In genomic region chr16:30394603-30395154, GRCh38 we compare ENCODE assay signal across 8 cellular contexts. TPM values are rescaled to one million over a fixed set of nuclear protein-coding genes. Genes with fewer than 3 reads are reported as not detected.
DNase-seq lines count a peak whose midpoint lies in the region; ATAC-seq and TF ChIP-seq lines count a peak whose summit lies in the region.

No MANE protein-coding gene starts in this region.

- H3K9ac ChIP-seq in HUES6 (ENCODE audit: low read length): peak overlapping the region; percentile 93

- H3K4me1 ChIP-seq in HUES6 (ENCODE audit: control insufficient read depth, insufficient read depth, low read length) (peaks cover 20% of the 10 kb centered on the region), thoracic aorta (ENCODE audit: control insufficient read depth in 1 of 2, low read depth in 2 of 2) (peaks cover 14 to 33% of the 10 kb centered on the region in 2 donors)

- peak overlapping the region; percentile 91 for H3K4me3 ChIP-seq in HUES6 (ENCODE audit: low read depth, low read length)
- peak overlapping the region; percentile 97 for H3K4me3 ChIP-seq in thoracic aorta

- H3K27ac Mint-ChIP-seq in brain: peak overlapping the region; percentile 95 to 100 (median 99)

- H3K9me3 ChIP-seq in HUES6 (ENCODE audit: control insufficient read depth, insufficient read depth, low read depth, low read length) (no peaks in the 10 kb centered on the region), thoracic aorta (no peaks in the 10 kb centered on the region)

- H3K27me3 ChIP-seq in HUES6 (ENCODE audit: control insufficient read depth, insufficient read depth, low read length): no peaks in the 10 kb centered on the region
- H3K27me3 ChIP-seq in layer of hippocampus (ENCODE audit: control insufficient read depth, insufficient read depth, low read length): no peaks in the 10 kb centered on the region
- H3K27me3 ChIP-seq in thoracic aorta (replicated peaks; ENCODE audit: insufficient read depth): no peaks in the 10 kb centered on the region

- H3K27ac ChIP-seq in HUES6 (ENCODE audit: low read depth, low read length): peak overlapping the region; percentile 97
- H3K27ac ChIP-seq in layer of hippocampus (ENCODE audit: low read depth, low read length): peak overlapping the region; percentile 62
- H3K27ac ChIP-seq in thoracic aorta: peak overlapping the region; percentile 67 to 79

- ATAC-seq in thoracic aorta (ENCODE audit: insufficient number of reproducible peaks, low FRiP score, low read depth): no peak
- no peak for ATAC-seq in GM21381 (IDR thresholded peaks at IDR 0.05; ENCODE audit: unreplicated experiment)
- no peak for ATAC-seq in GM19324 (IDR thresholded peaks at IDR 0.05; ENCODE audit: low FRiP score, unreplicated experiment)

- no peaks in the 10 kb centered on the region for H3K9me3 Mint-ChIP-seq in brain

- H3K27me3 Mint-ChIP-seq in brain: peaks cover 4% of the 10 kb centered on the region

- DNase-seq in AG08396 (ENCODE audit: low spot score): peak; percentile 51
- DNase-seq in thoracic aorta (ENCODE audit: low spot score): no peak
- DNase-seq in stimulated activated CD4-positive, alpha-beta T cell treated with anti-CD3 and anti-CD28 coated beads, Interleukin-2, amount 100 ng/mL, for 48 hours: no peak

- peak overlapping the region; percentile 83 to 92 (median 90) for H3K4me3 Mint-ChIP-seq in brain

- H3K36me3 Mint-ChIP-seq in brain: peaks cover 7% of the 10 kb centered on the region

- TF ChIP-seq CTCF in brain (conservative IDR thresholded peaks at IDR 0.05) (no peak), thoracic aorta (IDR thresholded peaks at IDR 0.05) (no peak)

- H3K4me1 Mint-ChIP-seq in brain: peaks cover 40% of the 10 kb centered on the region

- H3K36me3 ChIP-seq in HUES6 (ENCODE audit: control insufficient read depth, insufficient read depth, low read length): peaks cover 21% of the 10 kb centered on the region
- peaks cover 8% of the 10 kb centered on the region for H3K36me3 ChIP-seq in thoracic aorta

RNA-seq across cellular contexts. Expression of gene ZNF48, which starts 0.5 kb away (rescaled TPM):
- polyA plus RNA-seq in brain (ENCODE audit: insufficient read depth, low read depth, low replicate concordance): 34.3 TPM
- total RNA-seq in thoracic aorta: 10 to 100 TPM; 10.9 to 11.1 TPM

RNA-seq across cellular contexts. Expression of gene SEPTIN1, which starts 12.3 kb away (rescaled TPM):
- 4.8 TPM for polyA plus RNA-seq in brain (ENCODE audit: insufficient read depth, low read depth, low replicate concordance)
- total RNA-seq in thoracic aorta: 1 to 10 TPM; 3.0 to 4.2 TPM

RNA-seq across cellular contexts. Expression of gene ZNF771, which starts 12.7 kb away (rescaled TPM):
- polyA plus RNA-seq in brain (ENCODE audit: insufficient read depth, low read depth, low replicate concordance): 7.9 TPM
- 10 to 100 TPM; 21.8 to 25.7 TPM for total RNA-seq in thoracic aorta

RNA-seq across cellular contexts. Expression of gene MYL11, which starts 20.1 kb away (rescaled TPM):
- not detected for polyA plus RNA-seq in brain (ENCODE audit: insufficient read depth, low read depth, low replicate concordance)
- total RNA-seq in thoracic aorta: under 1 TPM in 1 of 2 donors, not detected in 1; 0.81 TPM

RNA-seq across cellular contexts. Expression of gene TBC1D10B, which starts 24.4 kb away (rescaled TPM):
- 93.7 TPM for polyA plus RNA-seq in brain (ENCODE audit: insufficient read depth, low read depth, low replicate concordance)
- 10 to 100 TPM; 34.5 TPM for total RNA-seq in thoracic aorta
